10 cellular contexts compared by ENCODE assay signal in the genomic region with DNA sequence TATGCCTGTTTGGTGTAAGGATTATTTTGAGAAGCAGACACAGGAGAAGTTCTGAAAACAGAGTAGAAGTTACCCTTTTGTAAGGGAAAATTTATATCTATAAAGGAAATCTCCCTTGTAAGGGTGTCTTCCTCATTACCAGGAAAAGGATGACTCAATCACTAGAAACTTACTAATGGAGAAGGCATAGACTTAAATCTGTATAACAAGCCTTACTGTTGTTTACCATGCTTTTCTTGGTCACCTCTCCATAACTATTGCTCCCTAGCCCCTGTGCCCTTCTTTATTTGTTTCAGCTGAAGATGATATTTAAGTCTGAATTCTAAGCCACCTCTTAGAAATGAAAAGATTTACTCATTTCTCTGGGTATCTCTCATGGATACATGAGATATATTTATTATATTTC.
DNase-seq lines count a peak whose midpoint lies in the region; ATAC-seq lines count a peak whose summit lies in the region.
"Had no signal": no experiment of that assay in that cellular context is flagged by ENCODE, and none has a peak within 500 bp of the region (broad histone marks: within the 10 kb centered on the region; RNA-seq: fewer than 3 reads in every experiment).

No MANE protein-coding gene starts in this region.

- peak; percentile 68 to 72 for ATAC-seq in activated T-cell treated with anti-CD3 and anti-CD28 coated beads, Interleukin-2, amount 50 U/mL, for 4 hours
- peak; percentile 54 for ATAC-seq in stimulated activated naive CD8-positive, alpha-beta T cell treated with anti-CD3 and anti-CD28 coated beads, Interleukin-15, Interleukin-2, amounts not matched to agents 100 U/mL and 50 U/mL, for 24 hours

- H3K9ac ChIP-seq in SK-N-MC (ENCODE audit: insufficient read length) = no peak overlapping the region

- H3K27me3 Mint-ChIP-seq in activated T-cell treated with anti-CD3 and anti-CD28 coated beads, Interleukin-2, amount 50 U/mL, for 4 hours (ENCODE audit: low read depth) = no peaks in the 10 kb centered on the region

- peak overlapping the region; percentile 81 for H3K27ac ChIP-seq in SK-N-MC
- H3K27ac ChIP-seq in effector memory CD4-positive, alpha-beta T cell (ENCODE audit: insufficient read depth, low read length, poor library complexity, severe bottlenecking) = peak overlapping the region; percentile 19
- H3K27ac ChIP-seq: C4-2B had no signal

- H3K9me3 Mint-ChIP-seq in activated T-cell treated with anti-CD3 and anti-CD28 coated beads, Interleukin-2, amount 50 U/mL, for 4 hours = no peaks in the 10 kb centered on the region

- H3K4me1 Mint-ChIP-seq in activated T-cell treated with anti-CD3 and anti-CD28 coated beads, Interleukin-2, amount 50 U/mL, for 4 hours (ENCODE audit: low read depth) = peaks cover 89% of the 10 kb centered on the region

- H3K4me3 Mint-ChIP-seq in activated T-cell treated with anti-CD3 and anti-CD28 coated beads, Interleukin-2, amount 50 U/mL, for 4 hours = peak overlapping the region; percentile 41

- DNase-seq in activated T-cell treated with anti-CD3 and anti-CD28 coated beads, Interleukin-2, amount 50 U/mL, for 4 hours = no peak
- DNase-seq in activated T-cell treated with anti-CD3 and anti-CD28 coated beads for 4 hours (no peak), SK-N-MC (ENCODE audit: low read depth, low spot score) (peak; percentile 32), GM19240 (ENCODE audit: insufficient read length, low spot score) (no peak), activated gamma-delta T cell treated with Interleukin-2 at 50 U/mL for 16 hours (no peak), DMS 273 treated with DMSO at 0.1 percent for 48 hours (lab: John Stamatoyannopoulos, UW) (no peak)
- no peak for DNase-seq in effector memory CD4-positive, alpha-beta T cell
- DNase-seq in stimulated activated naive CD8-positive, alpha-beta T cell treated with anti-CD3 and anti-CD28 coated beads, Interleukin-15, Interleukin-2, amounts not matched to agents 100 U/mL and 50 U/mL, for 24 hours = no peak
- DNase-seq: H7 had no signal

- no peaks in the 10 kb centered on the region for H3K27me3 ChIP-seq in effector memory CD4-positive, alpha-beta T cell (replicated peaks; ENCODE audit: control insufficient read depth, insufficient read depth, low read length, poor library complexity, severe bottlenecking)

- H3K4me1 ChIP-seq in effector memory CD4-positive, alpha-beta T cell (ENCODE audit: control insufficient read depth, insufficient read depth, low read length, poor library complexity, severe bottlenecking) = peaks cover 41% of the 10 kb centered on the region

- no peaks in the 10 kb centered on the region for H3K36me3 ChIP-seq in SK-N-MC (ENCODE audit: insufficient read depth, low read length)
- H3K36me3 ChIP-seq in effector memory CD4-positive, alpha-beta T cell (ENCODE audit: control insufficient read depth, insufficient read depth, low read length) = no peaks in the 10 kb centered on the region

- peaks cover 33% of the 10 kb centered on the region for H3K36me3 Mint-ChIP-seq in activated T-cell treated with anti-CD3 and anti-CD28 coated beads, Interleukin-2, amount 50 U/mL, for 4 hours (ENCODE audit: insufficient read depth)

- H3K9me3 ChIP-seq in SK-N-MC (ENCODE audit: low read depth, low read length) = no peaks in the 10 kb centered on the region
- no peaks in the 10 kb centered on the region for H3K9me3 ChIP-seq in effector memory CD4-positive, alpha-beta T cell (ENCODE audit: control insufficient read depth, low read length)

- H3K4me3 ChIP-seq in SK-N-MC = no peak overlapping the region
- H3K4me3 ChIP-seq in effector memory CD4-positive, alpha-beta T cell (ENCODE audit: insufficient read depth, low read depth, low read length, poor library complexity, severe bottlenecking) = no peak overlapping the region
